Comparison of ENCODE assay signal across 8 cellular contexts in genomic region chr19:38929929-38930775, GRCh38. TPM values are rescaled to one million over a fixed set of nuclear protein-coding genes. Genes with fewer than 3 reads are reported as not detected.
DNase-seq lines count a peak whose midpoint lies in the region; ATAC-seq, FAIRE-seq and TF ChIP-seq lines count a peak whose summit lies in the region.

Gene SARS2 (minus strand): TSS chr19:38930763. CDS start chr19:38930736, 27 bp downstream.

- no peak for FAIRE-seq in bronchial epithelial cell (lab: Jason Lieb, UNC)
- FAIRE-seq in small intestine (lab: Jason Lieb, UNC): no peak

- DNase-seq in AG08395 (ENCODE audit: low spot score) (peak; percentile 99), NCI-H2227 (lab: John Stamatoyannopoulos, UW; ENCODE audit: unreplicated experiment) (peak; percentile 100), WERI-Rb-1 (peak; percentile 90), bronchial epithelial cell (ENCODE audit: low read depth) (peak; percentile 79), iPS-NIHi11 (ENCODE audit: low spot score) (peak; percentile 95), small intestine (peak; percentile 90)

- H3K9me3 ChIP-seq in WERI-Rb-1 (ENCODE audit: severe bottlenecking) (no peaks in the 10 kb centered on the region), small intestine (ENCODE audit: control insufficient read depth, low read depth) (no peaks in the 10 kb centered on the region)

- ATAC-seq in GM18909 (IDR thresholded peaks at IDR 0.05; ENCODE audit: poor library complexity, unreplicated experiment) (peak; percentile 79), HG03175 (IDR thresholded peaks at IDR 0.05; ENCODE audit: unreplicated experiment) (peak; percentile 72)

- H3K4me3 ChIP-seq in WERI-Rb-1 (ENCODE audit: low read depth, low read length) (peak within 1 kb of the TSS; percentile 98), bronchial epithelial cell (ENCODE audit: low read depth, low read length) (peak within 1 kb of the TSS; percentile 60), small intestine (ENCODE audit: low read depth in 1 of 2, low read length in 2 of 2) (peak within 1 kb of the TSS; percentile 44 to 63)

- TF ChIP-seq CTCF in WERI-Rb-1 (IDR thresholded peaks at IDR 0.05; ENCODE audit: low read depth, low read length) (peak; percentile 90), bronchial epithelial cell (IDR thresholded peaks at IDR 0.05; ENCODE audit: insufficient read depth, low read length, severe bottlenecking) (peak; percentile 98)

- 1 to 2% (median 2%) methylated on average over 49 of the region's 49 CpGs for WGBS in small intestine, 3 donors

- peaks cover 0 to 2% of the 10 kb centered on the region in 2 donors for H3K4me1 ChIP-seq in small intestine (ENCODE audit: control insufficient read depth in 2 of 2, insufficient read depth in 1 of 2, low read depth in 1 of 2, low read length in 1 of 2)

- H3K27me3 ChIP-seq in WERI-Rb-1 (ENCODE audit: insufficient read depth, low read depth, severe bottlenecking): no peaks in the 10 kb centered on the region
- no peaks in the 10 kb centered on the region for H3K27me3 ChIP-seq in bronchial epithelial cell (ENCODE audit: control insufficient read depth, insufficient read depth, low read length)
- no peaks in the 10 kb centered on the region for H3K27me3 ChIP-seq in small intestine (ENCODE audit: control insufficient read depth in 2 of 2, insufficient read depth in 2 of 2, low read length in 2 of 2)

- peak within 1 kb of the TSS; percentile 96 for H3K27ac ChIP-seq in WERI-Rb-1
- peak within 1 kb of the TSS; percentile 56 to 93 for H3K27ac ChIP-seq in small intestine (ENCODE audit: low read depth in 1 of 2, low read length in 1 of 2)

- peaks cover 28% of the 10 kb centered on the region for H3K36me3 ChIP-seq in WERI-Rb-1
- H3K36me3 ChIP-seq in bronchial epithelial cell (ENCODE audit: control insufficient read depth, insufficient read depth, low read length): peaks cover 9% of the 10 kb centered on the region
- H3K36me3 ChIP-seq in small intestine (ENCODE audit: control insufficient read depth in 2 of 2, insufficient read depth in 2 of 2, low read length in 2 of 2): no peaks in the 10 kb centered on the region

RNA-seq across cellular contexts. Expression of gene SARS2, which starts in this region (rescaled TPM):
- total RNA-seq in bronchial epithelial cell: 5.4 and 8.2 TPM in 2 replicates
- 10 to 100 TPM; 21.9 to 42.0 (median 26.2) TPM for polyA plus RNA-seq in small intestine

Comparison
In these comparisons a context has a peak if more than half of its experiments do, and no peak if none do; other contexts are left out.
1. Peak in every context shown above with its lines: DNase-seq, ATAC-seq, H3K4me3 ChIP-seq and H3K27ac ChIP-seq.